ENCODE assay signal across 8 cellular contexts in genomic region chr9:129174724-129175514, GRCh38. TPM values are rescaled to one million over a fixed set of nuclear protein-coding genes. Genes with fewer than 3 reads are reported as not detected.
DNase-seq lines count a peak whose midpoint lies in the region; ATAC-seq, FAIRE-seq and TF ChIP-seq lines count a peak whose summit lies in the region.

No MANE protein-coding gene starts in this region.

- no peak for ATAC-seq in HG02840 (IDR thresholded peaks at IDR 0.05; ENCODE audit: low FRiP score, unreplicated experiment)
- no peak for ATAC-seq in GM19452 (IDR thresholded peaks at IDR 0.05; ENCODE audit: unreplicated experiment)

- peak; percentile 92 for DNase-seq in H7
- peak; percentile 83 for DNase-seq in RCC 7860 (ENCODE audit: low spot score)
- peak; percentile 87 for DNase-seq in astrocyte (ENCODE audit: low read depth)
- peak; percentile 90 for DNase-seq in right atrium auricular region (ENCODE audit: low spot score)

- H3K27me3 ChIP-seq in BLaER1 treated with 17β-estradiol and CSF1 and Interleukin-3, amounts not matched to agents 10 nM and 100 nM = peaks cover 0 to 57% (median 38%) of the 10 kb centered on the region in 11 experiments; a peak in 19 of 22 replicates
- peaks cover 50% of the 10 kb centered on the region for H3K27me3 ChIP-seq in H7 (ENCODE audit: control insufficient read depth, insufficient read depth, low read length)
- no peaks in the 10 kb centered on the region for H3K27me3 ChIP-seq in astrocyte (ENCODE audit: insufficient read depth, low read length)
- H3K27me3 ChIP-seq in right atrium auricular region = no peaks in the 10 kb centered on the region
- no peaks in the 10 kb centered on the region for H3K27me3 ChIP-seq in parathyroid adenoma (ENCODE audit: control insufficient read depth, insufficient read depth, low read length)

- peak overlapping the region; percentile 63 to 90 (median 81) for H3K27ac ChIP-seq in BLaER1 treated with 17β-estradiol and CSF1 and Interleukin-3, amounts not matched to agents 10 nM and 100 nM
- H3K27ac ChIP-seq in astrocyte (ENCODE audit: low read depth, low read length) (peak overlapping the region; percentile 92), right atrium auricular region (peak overlapping the region; percentile 94 to 96), parathyroid adenoma (peak overlapping the region; percentile 85)

- no peak for TF ChIP-seq CTCF in astrocyte (IDR thresholded peaks at IDR 0.05; ENCODE audit: insufficient read depth, low read depth, low read length)
- no peak for TF ChIP-seq CTCF in right atrium auricular region (IDR thresholded peaks at IDR 0.05)
- TF ChIP-seq CTCF in parathyroid adenoma (IDR thresholded peaks at IDR 0.05) = no peak

- no peaks in the 10 kb centered on the region for H3K9me3 ChIP-seq in BLaER1 treated with 17β-estradiol and CSF1 and Interleukin-3, amounts not matched to agents 10 nM and 100 nM (replicated peaks in 1 of 11)
- no peaks in the 10 kb centered on the region for H3K9me3 ChIP-seq in astrocyte (ENCODE audit: insufficient read depth, low read depth, low read length)
- H3K9me3 ChIP-seq in right atrium auricular region = no peaks in the 10 kb centered on the region
- H3K9me3 ChIP-seq in parathyroid adenoma (ENCODE audit: control insufficient read depth, low read length) = no peaks in the 10 kb centered on the region

- peaks cover 0 to 5% (median 0%) of the 10 kb centered on the region in 11 experiments; a peak in 1 of 22 replicates for H3K36me3 ChIP-seq in BLaER1 treated with 17β-estradiol and CSF1 and Interleukin-3, amounts not matched to agents 10 nM and 100 nM
- H3K36me3 ChIP-seq in H7 (replicated peaks; ENCODE audit: control insufficient read depth, insufficient read depth, low read length) (no peaks in the 10 kb centered on the region), astrocyte (ENCODE audit: insufficient read depth, low read length) (no peaks in the 10 kb centered on the region), right atrium auricular region (no peaks in the 10 kb centered on the region), parathyroid adenoma (ENCODE audit: control insufficient read depth, insufficient read depth, low read length) (no peaks in the 10 kb centered on the region)

- FAIRE-seq in RCC 7860 (lab: Jason Lieb, UNC) (peak; percentile 77), astrocyte (lab: Jason Lieb, UNC) (no peak)

- peak overlapping the region; percentile 73 to 98 (median 78) for H3K4me3 ChIP-seq in BLaER1 treated with 17β-estradiol and CSF1 and Interleukin-3, amounts not matched to agents 10 nM and 100 nM
- H3K4me3 ChIP-seq in H7 (ENCODE audit: insufficient read depth, low read depth, low read length) (peak overlapping the region; percentile 71), astrocyte (ENCODE audit: insufficient read depth, low read depth, low read length) (peak overlapping the region; percentile 89), right atrium auricular region (peak overlapping the region; percentile 63 to 77), parathyroid adenoma (ENCODE audit: low read depth, low read length) (peak overlapping the region; percentile 82)

- H4K20me1 ChIP-seq in BLaER1 treated with 17β-estradiol and CSF1 and Interleukin-3, amounts not matched to agents 10 nM and 100 nM = peaks cover 0 to 17% (median 14%) of the 10 kb centered on the region in 11 experiments; a peak in 18 of 22 replicates
- H4K20me1 ChIP-seq in astrocyte (ENCODE audit: insufficient read depth, low read length) = peaks cover 15% of the 10 kb centered on the region

- H3K4me1 ChIP-seq in BLaER1 treated with 17β-estradiol and CSF1 and Interleukin-3, amounts not matched to agents 10 nM and 100 nM = peaks cover 39 to 55% (median 49%) of the 10 kb centered on the region in 10 experiments
- H3K4me1 ChIP-seq in astrocyte (ENCODE audit: insufficient read depth, low read length) = peaks cover 39% of the 10 kb centered on the region
- H3K4me1 ChIP-seq in right atrium auricular region = peaks cover 0 to 49% of the 10 kb centered on the region in 2 donors
- H3K4me1 ChIP-seq in parathyroid adenoma = peaks cover 5% of the 10 kb centered on the region

- H3K36me3 Mint-ChIP-seq in astrocyte (ENCODE audit: low read depth, unreplicated experiment) = peaks cover 2% of the 10 kb centered on the region

- H3K79me2 ChIP-seq in astrocyte (ENCODE audit: insufficient read depth, low read length) (peaks cover 32% of the 10 kb centered on the region), parathyroid adenoma (no peaks in the 10 kb centered on the region)

- peaks cover 23% of the 10 kb centered on the region for H3K4me1 Mint-ChIP-seq in astrocyte (ENCODE audit: low read depth, unreplicated experiment)

- H3K27me3 Mint-ChIP-seq in astrocyte (ENCODE audit: low read depth, unreplicated experiment) = peaks cover 5% of the 10 kb centered on the region

- H3K9me3 Mint-ChIP-seq in astrocyte (ENCODE audit: unreplicated experiment) = no peaks in the 10 kb centered on the region

- H3K4me2 ChIP-seq in BLaER1 treated with 17β-estradiol and CSF1 and Interleukin-3, amounts not matched to agents 10 nM and 100 nM = peak overlapping the region; percentile 90 to 100 (median 100)
- H3K4me2 ChIP-seq in astrocyte (ENCODE audit: low read length) (peak overlapping the region; percentile 89), parathyroid adenoma (ENCODE audit: low read length) (peak overlapping the region; percentile 100)

- peak overlapping the region; percentile 73 to 92 (median 82) for H3K9ac ChIP-seq in BLaER1 treated with 17β-estradiol and CSF1 and Interleukin-3, amounts not matched to agents 10 nM and 100 nM
- H3K9ac ChIP-seq in astrocyte (ENCODE audit: low read length) = peak overlapping the region; percentile 96
- no peak overlapping the region for H3K9ac ChIP-seq in parathyroid adenoma

- H3K27ac Mint-ChIP-seq in astrocyte (ENCODE audit: unreplicated experiment) = peak overlapping the region; percentile 99

- peak overlapping the region; percentile 94 for H3K4me3 Mint-ChIP-seq in astrocyte (ENCODE audit: unreplicated experiment)

- H2AFZ ChIP-seq in astrocyte (ENCODE audit: low read depth, low read length) (peak overlapping the region; percentile 72), parathyroid adenoma (peak overlapping the region; percentile 80)

RNA-seq across cellular contexts. Expression of gene IER5L, which starts 3.1 kb away (rescaled TPM):
- 11.1 and 13.3 TPM in 2 replicates for total RNA-seq in H7 (2014; rRNA removed; shearing (Covaris generic))
- total RNA-seq in astrocyte (47.0 and 55.0 TPM in 2 replicates), right atrium auricular region (10 to 100 TPM in 1 of 2 donors, 1 to 10 TPM in 1; 5.5 to 11.6 TPM)
